8 cellular contexts compared by ENCODE assay signal in the genomic region with DNA sequence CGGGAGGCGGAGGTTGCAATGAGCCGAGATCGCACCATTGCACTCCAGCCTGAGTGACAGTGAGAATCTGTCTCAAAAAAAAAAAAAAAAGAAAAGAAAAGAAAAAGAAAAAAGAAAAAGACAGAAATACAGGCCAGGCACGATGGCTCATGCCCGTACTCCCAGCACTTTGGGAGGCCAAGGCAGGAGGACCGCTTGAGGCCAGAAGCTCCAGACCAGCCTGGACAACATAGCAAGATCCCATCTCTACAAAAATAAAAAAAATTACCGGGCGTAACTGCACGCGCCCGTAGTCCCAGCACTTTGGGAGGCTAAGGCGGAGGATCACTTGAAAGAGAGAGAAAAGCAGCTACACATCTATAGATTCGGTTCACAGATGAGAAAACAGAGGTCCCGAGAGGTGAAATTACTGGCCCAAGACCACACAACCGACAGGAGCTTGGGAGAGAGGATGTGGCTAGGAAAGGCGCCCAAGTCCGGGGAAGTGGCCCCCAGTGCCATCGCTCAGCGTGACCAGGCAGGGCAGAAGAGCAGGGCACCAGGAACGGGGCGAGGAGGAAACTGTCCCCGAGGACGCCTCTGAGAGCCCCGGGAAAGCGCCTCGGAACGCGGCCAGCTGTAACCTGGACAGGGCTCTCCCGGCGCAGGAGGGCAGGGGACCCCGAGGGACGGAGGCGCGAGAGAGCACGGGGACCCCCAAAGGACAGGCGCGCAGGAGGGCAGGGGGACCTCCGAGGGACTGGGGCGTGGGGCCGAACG. TPM values are rescaled to one million over a fixed set of nuclear protein-coding genes. Genes with fewer than 3 reads are reported as not detected.
DNase-seq lines count a peak whose midpoint lies in the region; ATAC-seq and TF ChIP-seq lines count a peak whose summit lies in the region.

No MANE protein-coding gene starts in this region.

- peaks cover 0 to 29% of the 10 kb centered on the region in 2 donors for H3K4me1 ChIP-seq in right atrium auricular region

- peak overlapping the region; percentile 88 for H3K4me3 Mint-ChIP-seq in activated T-helper 2 cell treated with anti-CD3 and anti-CD28 coated beads, Interferon-gamma antibody, Interleukin-2, Interleukin-4, amounts not matched to agents 10 μg/mL and 5 μg/mL and 100 μg/mL, durations not matched to agents 14 hours and 24 hours and 36 hours (ENCODE audit: low read depth)

- H3K27ac ChIP-seq in 22Rv1 (peak overlapping the region; percentile 48), right atrium auricular region (peak overlapping the region; percentile 64 to 90)

- no peaks in the 10 kb centered on the region for H3K27me3 ChIP-seq in right atrium auricular region

- no peak for DNase-seq in activated T-helper 2 cell treated with anti-CD3 and anti-CD28 coated beads, Interferon-gamma antibody, Interleukin-2, Interleukin-4, amounts not matched to agents 10 μg/mL and 5 μg/mL and 100 μg/mL, durations not matched to agents 14 hours and 24 hours and 36 hours (ENCODE audit: low spot score)
- DNase-seq in right atrium auricular region (ENCODE audit: low spot score) (no peak), sciatic nerve (ENCODE audit: low spot score) (peak; percentile 74), SIG-M5 treated with dmso at 0.1 percent for 504 hours (lab: John Stamatoyannopoulos, UW; ENCODE audit: unreplicated experiment) (no peak), SIG-M5 (lab: John Stamatoyannopoulos, UW) (no peak)

- H3K4me3 ChIP-seq in right atrium auricular region = peak overlapping the region; percentile 78 to 89

- TF ChIP-seq CTCF in 22Rv1 (IDR thresholded peaks at IDR 0.05) = no peak
- TF ChIP-seq CTCF in right atrium auricular region (IDR thresholded peaks at IDR 0.05) = no peak

- peak; percentile 7 for ATAC-seq in GM18502 (IDR thresholded peaks at IDR 0.05; ENCODE audit: poor library complexity, unreplicated experiment)
- ATAC-seq in HG03565 (IDR thresholded peaks at IDR 0.05; ENCODE audit: unreplicated experiment) = peak; percentile 9
- ATAC-seq in sciatic nerve = peak; percentile 7

- no peaks in the 10 kb centered on the region for H3K36me3 Mint-ChIP-seq in activated T-helper 2 cell treated with anti-CD3 and anti-CD28 coated beads, Interferon-gamma antibody, Interleukin-2, Interleukin-4, amounts not matched to agents 10 μg/mL and 5 μg/mL and 100 μg/mL, durations not matched to agents 14 hours and 24 hours and 36 hours (ENCODE audit: low read depth)

- intact Hi-C loops in activated T-helper 2 cell treated with anti-CD3 and anti-CD28 coated beads, Interferon-gamma antibody, Interleukin-2, Interleukin-4, amounts not matched to agents 10 μg/mL and 5 μg/mL and 100 μg/mL, durations not matched to agents 14 hours and 24 hours and 36 hours (cut with micrococcal nuclease) = loop anchor here (1.0 to 10.0 kb wide), 3 partner anchors 42 to 389 kb away; a partner anchor contains a TSS
- intact Hi-C loops in sciatic nerve (cut with DNase I) = no loop called here

- H3K9me3 Mint-ChIP-seq in activated T-helper 2 cell treated with anti-CD3 and anti-CD28 coated beads, Interferon-gamma antibody, Interleukin-2, Interleukin-4, amounts not matched to agents 10 μg/mL and 5 μg/mL and 100 μg/mL, durations not matched to agents 14 hours and 24 hours and 36 hours = no peaks in the 10 kb centered on the region

- H3K27ac Mint-ChIP-seq in activated T-helper 2 cell treated with anti-CD3 and anti-CD28 coated beads, Interferon-gamma antibody, Interleukin-2, Interleukin-4, amounts not matched to agents 10 μg/mL and 5 μg/mL and 100 μg/mL, durations not matched to agents 14 hours and 24 hours and 36 hours = peak overlapping the region; percentile 69

- H3K4me1 Mint-ChIP-seq in activated T-helper 2 cell treated with anti-CD3 and anti-CD28 coated beads, Interferon-gamma antibody, Interleukin-2, Interleukin-4, amounts not matched to agents 10 μg/mL and 5 μg/mL and 100 μg/mL, durations not matched to agents 14 hours and 24 hours and 36 hours (ENCODE audit: low read depth) = peaks cover 13% of the 10 kb centered on the region

- H3K27me3 Mint-ChIP-seq in activated T-helper 2 cell treated with anti-CD3 and anti-CD28 coated beads, Interferon-gamma antibody, Interleukin-2, Interleukin-4, amounts not matched to agents 10 μg/mL and 5 μg/mL and 100 μg/mL, durations not matched to agents 14 hours and 24 hours and 36 hours (ENCODE audit: low read depth) = no peaks in the 10 kb centered on the region

- H3K36me3 ChIP-seq in right atrium auricular region = no peaks in the 10 kb centered on the region

- no peaks in the 10 kb centered on the region for H3K9me3 ChIP-seq in right atrium auricular region

RNA-seq across cellular contexts. Expression of a gene that starts 0.6 kb away (rescaled TPM):
- 31.8 and 38.7 TPM in 2 replicates for total RNA-seq in activated T-helper 2 cell treated with anti-CD3 and anti-CD28 coated beads, Interferon-gamma antibody, Interleukin-2, Interleukin-4, amounts not matched to agents 10 μg/mL and 5 μg/mL and 100 μg/mL, durations not matched to agents 14 hours and 24 hours and 36 hours
- total RNA-seq in right atrium auricular region (10 to 100 TPM; 20.0 to 23.0 TPM), sciatic nerve (25.9 TPM)

RNA-seq across cellular contexts. Expression of a gene that starts 41.0 kb away (rescaled TPM):
- total RNA-seq in activated T-helper 2 cell treated with anti-CD3 and anti-CD28 coated beads, Interferon-gamma antibody, Interleukin-2, Interleukin-4, amounts not matched to agents 10 μg/mL and 5 μg/mL and 100 μg/mL, durations not matched to agents 14 hours and 24 hours and 36 hours = 242 and 245 TPM in 2 replicates
- 10 to 100 TPM; 51.4 to 66.9 TPM for total RNA-seq in right atrium auricular region
- 93.6 TPM for total RNA-seq in sciatic nerve
